ENCODE assay signal across 8 cellular contexts in the genomic region with DNA sequence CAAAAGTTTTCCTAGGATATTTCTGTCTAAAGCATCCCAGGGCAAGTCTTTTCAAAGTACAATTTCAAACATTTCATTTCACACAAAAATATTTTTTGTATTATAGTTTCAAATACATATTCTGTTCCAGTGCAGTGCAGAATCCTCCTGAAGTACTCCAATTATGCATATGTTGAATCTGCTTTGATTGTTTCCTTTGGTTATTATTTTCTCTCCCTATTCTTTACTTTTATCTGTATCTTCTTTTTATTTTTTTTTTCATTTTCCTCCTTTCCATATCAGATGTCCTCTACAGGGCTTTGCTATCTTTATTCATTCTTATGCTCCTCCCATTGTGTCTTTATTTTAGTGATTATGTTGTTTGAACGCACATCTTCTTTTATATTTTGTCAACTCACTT.
"Had no signal": no experiment of that assay in that cellular context is flagged by ENCODE, and none has a peak within 500 bp of the region (broad histone marks: within the 10 kb centered on the region; RNA-seq: fewer than 3 reads in every experiment).

No MANE protein-coding gene starts in this region.

- H3K36me3 ChIP-seq: HAP-1 had no signal

- FAIRE-seq: HTR-8/SVneo, K562 had no signal

- DNase-seq: GOT3, H7, IMR-90, KG1 had no signal

- H3K9me3 ChIP-seq: HAP-1 had no signal

- ATAC-seq: HCT116, K562 had no signal

- H3K4me3 ChIP-seq: HAP-1, K562 had no signal

- H3K4me1 ChIP-seq: HAP-1 had no signal
